14 cellular contexts compared by ENCODE assay signal in genomic region chr16:85083051-85083639, GRCh38. TPM values are rescaled to one million over a fixed set of nuclear protein-coding genes. Genes with fewer than 3 reads are reported as not detected.
DNase-seq lines count a peak whose midpoint lies in the region; ATAC-seq, FAIRE-seq and TF ChIP-seq lines count a peak whose summit lies in the region.
"Had no signal": no experiment of that assay in that cellular context is flagged by ENCODE, and none has a peak within 500 bp of the region (broad histone marks: within the 10 kb centered on the region; RNA-seq: fewer than 3 reads in every experiment).

No MANE protein-coding gene starts in this region.

- FAIRE-seq in kidney (lab: Jason Lieb, UNC), result no peak

- H3K4me3 Mint-ChIP-seq in T-helper 17 cell, result no peak overlapping the region
- H3K4me3 Mint-ChIP-seq: activated naive CD8-positive, alpha-beta T cell treated with anti-CD3 and anti-CD28 coated beads, Interleukin-2, amount 50 U/mL, for 24 hours had no signal

- CTCF ChIA-PET in RWPE1 (lab: Yijun Ruan, JAX), result interaction anchor here (0.6 kb wide), 1 partner anchor 213 kb away, joined by 3 read pairs; no protein-coding TSS in a partner anchor

- H3K36me3 Mint-ChIP-seq in T-helper 17 cell (ENCODE audit: low read depth), result peaks cover 3% of the 10 kb centered on the region

- intact Hi-C loops in kidney (cut with DNase I), result no loop called here

- H3K36me3 ChIP-seq in kidney (ENCODE audit: control insufficient read depth in 1 of 2, insufficient read depth in 2 of 2, low read length in 2 of 2), result peaks cover 3 to 4% of the 10 kb centered on the region in 2 donors

- no peaks in the 10 kb centered on the region for H3K27me3 Mint-ChIP-seq in T-helper 17 cell
- H3K27me3 Mint-ChIP-seq: activated naive CD8-positive, alpha-beta T cell treated with anti-CD3 and anti-CD28 coated beads, Interleukin-2, amount 50 U/mL, for 24 hours had no signal

- POLR2A ChIA-PET in RWPE1 (lab: Yijun Ruan, JAX; ENCODE audit: low non-redundant PET), result no interaction called here

- peak; percentile 55 for DNase-seq in CD1c-positive myeloid dendritic cell (ENCODE audit: extremely low spot score)
- no peak for DNase-seq in T-helper 17 cell
- peak; percentile 69 for DNase-seq in kidney
- DNase-seq in NCI-H2029 treated with DMSO at 0.1 percent for 48 hours (lab: John Stamatoyannopoulos, UW), result no peak
- no peak for DNase-seq in HK-2 (ENCODE audit: unreplicated experiment)
- DNase-seq in activated CD4-positive, alpha-beta T cell treated with anti-CD3 and anti-CD28 coated beads for 1 hour, result no peak
- DNase-seq in RWPE1 (ENCODE audit: low spot score), result no peak
- DNase-seq: activated naive CD8-positive, alpha-beta T cell treated with anti-CD3 and anti-CD28 coated beads, Interleukin-2, amount 50 U/mL, for 24 hours; effector memory CD4-positive, alpha-beta T cell had no signal

- peak overlapping the region; percentile 34 for H3K27ac Mint-ChIP-seq in T-helper 17 cell
- H3K27ac Mint-ChIP-seq: activated naive CD8-positive, alpha-beta T cell treated with anti-CD3 and anti-CD28 coated beads, Interleukin-2, amount 50 U/mL, for 24 hours had no signal

- H3K27ac ChIP-seq in kidney (ENCODE audit: low read depth in 2 of 2, low read length in 2 of 2) (no peak overlapping the region), RWPE1 (no peak overlapping the region)
- H3K27ac ChIP-seq: upper lobe of right lung had no signal

- ATAC-seq in GM21423 (IDR thresholded peaks at IDR 0.05; ENCODE audit: unreplicated experiment), result peak; percentile 22
- ATAC-seq in T-helper 17 cell, result no peak
- ATAC-seq: activated naive CD8-positive, alpha-beta T cell treated with anti-CD3 and anti-CD28 coated beads, Interleukin-2, amount 50 U/mL, for 24 hours had no signal

- H3K9me3 ChIP-seq in T-helper 17 cell (ENCODE audit: control insufficient read depth, low read length, poor library complexity, severe bottlenecking) (no peaks in the 10 kb centered on the region), kidney (ENCODE audit: control insufficient read depth in 1 of 2, low read length in 2 of 2) (no peaks in the 10 kb centered on the region)
- H3K9me3 ChIP-seq: upper lobe of right lung had no signal

- no peaks in the 10 kb centered on the region for H3K4me1 Mint-ChIP-seq in T-helper 17 cell

- H3K9ac ChIP-seq in kidney (ENCODE audit: low read length in 2 of 2), result no peak overlapping the region

- H3K4me1 ChIP-seq in kidney (ENCODE audit: control insufficient read depth in 1 of 2, insufficient read depth in 1 of 2, low read depth in 1 of 2, low read length in 2 of 2), result peaks cover 0 to 4% of the 10 kb centered on the region in 2 donors
- H3K4me1 ChIP-seq: upper lobe of right lung had no signal

- H3K4me3 ChIP-seq in kidney (ENCODE audit: low read length in 2 of 2), result no peak overlapping the region
- H3K4me3 ChIP-seq: upper lobe of right lung had no signal

- no peak for TF ChIP-seq CTCF in kidney (IDR thresholded peaks at IDR 0.05; ENCODE audit: borderline replicate concordance, extremely low read depth, insufficient read depth)
- no peak for TF ChIP-seq CTCF in RWPE1 (conservative IDR thresholded peaks at IDR 0.05; ENCODE audit: low read depth)

RNA-seq across cellular contexts. Expression of gene CIBAR2, which starts 29.1 kb away (rescaled TPM):
- not detected for total RNA-seq in T-helper 17 cell
- total RNA-seq in kidney, result 1.6 TPM
- not detected for polyA plus RNA-seq in kidney (ENCODE audit: insufficient read depth, low read depth, low replicate concordance)
- total RNA-seq: activated CD8-positive, alpha-beta memory T cell treated with anti-CD3 and anti-CD28 coated beads for 36 hours; MCF 10A; T-helper 1 cell treated with Interleukin-12 subunit alpha and Interleukin-12 subunit beta and Interleukin-4 antibody, amounts not matched to agents 30 ng/mL and 1 ng/mL, for 36 hours; upper lobe of right lung had no signal

RNA-seq across cellular contexts. Expression of gene KIAA0513, which starts 55.5 kb away (rescaled TPM):
- total RNA-seq in T-helper 17 cell (10 to 100 TPM in 1 of 2 donors, 1 to 10 TPM in 1; 8.1 to 35.0 TPM), kidney (19.2 TPM)
- 2.6 TPM for polyA plus RNA-seq in kidney (ENCODE audit: insufficient read depth, low read depth, low replicate concordance)

Comparison
In these comparisons a context has a peak if more than half of its experiments do, and no peak if none do; other contexts are left out.
1. DNase-seq: peak in CD1c-positive myeloid dendritic cell (single experiment) and kidney (single experiment); none in T-helper 17 cell (0 of 3), NCI-H2029 treated with DMSO at 0.1 percent for 48 hours (single experiment), HK-2 (single experiment), activated CD4-positive, alpha-beta T cell treated with anti-CD3 and anti-CD28 coated beads for 1 hour (single experiment) and RWPE1 (single experiment).